Comparison of ENCODE assay signal across 10 cellular contexts in genomic region chr4:4327652-4328121, GRCh38.
DNase-seq lines count a peak whose midpoint lies in the region; TF ChIP-seq lines count a peak whose summit lies in the region.
"Had no signal": no experiment of that assay in that cellular context is flagged by ENCODE, and none has a peak within 500 bp of the region (broad histone marks: within the 10 kb centered on the region; RNA-seq: fewer than 3 reads in every experiment).

No MANE protein-coding gene starts in this region.

- H3K4me1 ChIP-seq in iPS-15b (ENCODE audit: control insufficient read depth, insufficient read depth, low read length) = no peaks in the 10 kb centered on the region

- no peaks in the 10 kb centered on the region for H3K36me3 ChIP-seq in iPS-15b (ENCODE audit: control insufficient read depth, insufficient read depth, low read length)

- H3K27me3 ChIP-seq in iPS-15b (ENCODE audit: control insufficient read depth, insufficient read depth, low read length) = no peaks in the 10 kb centered on the region
- H3K27me3 ChIP-seq: dorsolateral prefrontal cortex had no signal

- H3K9ac ChIP-seq in iPS-15b (ENCODE audit: low read depth, low read length) = no peak overlapping the region

- H3K9me3 ChIP-seq in iPS-15b (ENCODE audit: control insufficient read depth, insufficient read depth, low read length) = no peaks in the 10 kb centered on the region

- peak; percentile 18 for TF ChIP-seq CTCF in GM20000 (IDR thresholded peaks at IDR 0.05; ENCODE audit: extremely low read depth, missing control alignments)

- H3K4me3 ChIP-seq in iPS-15b (ENCODE audit: low read depth, low read length) = peak overlapping the region; percentile 22
- H3K4me3 ChIP-seq: dorsolateral prefrontal cortex had no signal

- DNase-seq in 8988T (peak; percentile 54), GM20000 (ENCODE audit: low spot score) (peak; percentile 18), astrocyte of the hippocampus (ENCODE audit: low read depth, low spot score) (peak; percentile 20), NCI-H345 (lab: John Stamatoyannopoulos, UW) (no peak), hippocampal formation (lab: John Stamatoyannopoulos, UW) (no peak), cortex of kidney (lab: John Stamatoyannopoulos, UW) (no peak), HPDE6-E6E7 (ENCODE audit: extremely low spot score) (no peak)
- DNase-seq: CD8-positive, alpha-beta memory T cell had no signal

Comparison
In these comparisons a context has a peak if more than half of its experiments do, and no peak if none do; other contexts are left out.
1. DNase-seq: peak in 8988T (single experiment), GM20000 (single experiment) and astrocyte of the hippocampus (single experiment); none in NCI-H345 (single experiment), hippocampal formation (0 of 2), cortex of kidney (single experiment) and HPDE6-E6E7 (single experiment).